ENCODE assay signal across 9 cellular contexts in genomic region chr4:69536980-69537379, GRCh38. TPM values are rescaled to one million over a fixed set of nuclear protein-coding genes. Genes with fewer than 3 reads are reported as not detected.
"Had no signal": no experiment of that assay in that cellular context is flagged by ENCODE, and none has a peak within 500 bp of the region (broad histone marks: within the 10 kb centered on the region; RNA-seq: fewer than 3 reads in every experiment).

No MANE protein-coding gene starts in this region.

- H3K9ac ChIP-seq: KMS-11 had no signal

- DNase-seq: IMR-90, KBM-7, KG1 had no signal

- FAIRE-seq: HTR-8/SVneo, K562 had no signal

- H3K4me3 Mint-ChIP-seq: IgD-negative memory B cell had no signal

- H3K27ac ChIP-seq: HL-60, KMS-11 had no signal

- H3K27me3 Mint-ChIP-seq: IgD-negative memory B cell had no signal

- H3K4me1 Mint-ChIP-seq: IgD-negative memory B cell had no signal

- H3K36me3 Mint-ChIP-seq: IgD-negative memory B cell had no signal

- H3K27ac Mint-ChIP-seq: IgD-negative memory B cell had no signal

- H3K4me2 ChIP-seq: KMS-11 had no signal

- H3K4me3 ChIP-seq: K562 had no signal

- ATAC-seq: K562 had no signal

RNA-seq across cellular contexts. Expression of gene UGT2B4, which starts 41.3 kb away (rescaled TPM):
- total RNA-seq: HT1080, IMR-90 had no signal
- polyA plus RNA-seq: IgD-negative memory B cell, IMR-90, K562 had no signal
